ENCODE assay signal across 1 cellular context in genomic region chr7:20219446-20220292, GRCh38.
TF ChIP-seq lines count a peak whose summit lies in the region.

No MANE protein-coding gene starts in this region.

TF ChIP-seq in HepG2, 621 proteins besides CTCF, POLR2A, EP300 and RAD21 (continued from another document and continues in another):
- TF ChIP-seq, protein P1, sequence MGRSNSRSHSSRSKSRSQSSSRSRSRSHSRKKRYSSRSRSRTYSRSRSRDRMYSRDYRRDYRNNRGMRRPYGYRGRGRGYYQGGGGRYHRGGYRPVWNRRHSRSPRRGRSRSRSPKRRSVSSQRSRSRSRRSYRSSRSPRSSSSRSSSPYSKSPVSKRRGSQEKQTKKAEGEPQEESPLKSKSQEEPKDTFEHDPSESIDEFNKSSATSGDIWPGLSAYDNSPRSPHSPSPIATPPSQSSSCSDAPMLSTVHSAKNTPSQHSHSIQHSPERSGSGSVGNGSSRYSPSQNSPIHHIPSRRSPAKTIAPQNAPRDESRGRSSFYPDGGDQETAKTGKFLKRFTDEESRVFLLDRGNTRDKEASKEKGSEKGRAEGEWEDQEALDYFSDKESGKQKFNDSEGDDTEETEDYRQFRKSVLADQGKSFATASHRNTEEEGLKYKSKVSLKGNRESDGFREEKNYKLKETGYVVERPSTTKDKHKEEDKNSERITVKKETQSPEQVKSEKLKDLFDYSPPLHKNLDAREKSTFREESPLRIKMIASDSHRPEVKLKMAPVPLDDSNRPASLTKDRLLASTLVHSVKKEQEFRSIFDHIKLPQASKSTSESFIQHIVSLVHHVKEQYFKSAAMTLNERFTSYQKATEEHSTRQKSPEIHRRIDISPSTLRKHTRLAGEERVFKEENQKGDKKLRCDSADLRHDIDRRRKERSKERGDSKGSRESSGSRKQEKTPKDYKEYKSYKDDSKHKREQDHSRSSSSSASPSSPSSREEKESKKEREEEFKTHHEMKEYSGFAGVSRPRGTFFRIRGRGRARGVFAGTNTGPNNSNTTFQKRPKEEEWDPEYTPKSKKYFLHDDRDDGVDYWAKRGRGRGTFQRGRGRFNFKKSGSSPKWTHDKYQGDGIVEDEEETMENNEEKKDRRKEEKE (IDR thresholded peaks at IDR 0.05) = no peak
- TF ChIP-seq ZHX1 (CRISPR knock-in tag; IDR thresholded peaks at IDR 0.05; ENCODE audit: low read depth) = no peak
- TF ChIP-seq MIER3 (CRISPR knock-in tag; IDR thresholded peaks at IDR 0.05; ENCODE audit: borderline replicate concordance) = peak; percentile 91; the same call in 1 of the 2 replicates
- TF ChIP-seq TBL1XR1 (IDR thresholded peaks at IDR 0.05; ENCODE audit: borderline replicate concordance, low read length, partially characterized antibody) = no peak
- TF ChIP-seq, protein P2, sequence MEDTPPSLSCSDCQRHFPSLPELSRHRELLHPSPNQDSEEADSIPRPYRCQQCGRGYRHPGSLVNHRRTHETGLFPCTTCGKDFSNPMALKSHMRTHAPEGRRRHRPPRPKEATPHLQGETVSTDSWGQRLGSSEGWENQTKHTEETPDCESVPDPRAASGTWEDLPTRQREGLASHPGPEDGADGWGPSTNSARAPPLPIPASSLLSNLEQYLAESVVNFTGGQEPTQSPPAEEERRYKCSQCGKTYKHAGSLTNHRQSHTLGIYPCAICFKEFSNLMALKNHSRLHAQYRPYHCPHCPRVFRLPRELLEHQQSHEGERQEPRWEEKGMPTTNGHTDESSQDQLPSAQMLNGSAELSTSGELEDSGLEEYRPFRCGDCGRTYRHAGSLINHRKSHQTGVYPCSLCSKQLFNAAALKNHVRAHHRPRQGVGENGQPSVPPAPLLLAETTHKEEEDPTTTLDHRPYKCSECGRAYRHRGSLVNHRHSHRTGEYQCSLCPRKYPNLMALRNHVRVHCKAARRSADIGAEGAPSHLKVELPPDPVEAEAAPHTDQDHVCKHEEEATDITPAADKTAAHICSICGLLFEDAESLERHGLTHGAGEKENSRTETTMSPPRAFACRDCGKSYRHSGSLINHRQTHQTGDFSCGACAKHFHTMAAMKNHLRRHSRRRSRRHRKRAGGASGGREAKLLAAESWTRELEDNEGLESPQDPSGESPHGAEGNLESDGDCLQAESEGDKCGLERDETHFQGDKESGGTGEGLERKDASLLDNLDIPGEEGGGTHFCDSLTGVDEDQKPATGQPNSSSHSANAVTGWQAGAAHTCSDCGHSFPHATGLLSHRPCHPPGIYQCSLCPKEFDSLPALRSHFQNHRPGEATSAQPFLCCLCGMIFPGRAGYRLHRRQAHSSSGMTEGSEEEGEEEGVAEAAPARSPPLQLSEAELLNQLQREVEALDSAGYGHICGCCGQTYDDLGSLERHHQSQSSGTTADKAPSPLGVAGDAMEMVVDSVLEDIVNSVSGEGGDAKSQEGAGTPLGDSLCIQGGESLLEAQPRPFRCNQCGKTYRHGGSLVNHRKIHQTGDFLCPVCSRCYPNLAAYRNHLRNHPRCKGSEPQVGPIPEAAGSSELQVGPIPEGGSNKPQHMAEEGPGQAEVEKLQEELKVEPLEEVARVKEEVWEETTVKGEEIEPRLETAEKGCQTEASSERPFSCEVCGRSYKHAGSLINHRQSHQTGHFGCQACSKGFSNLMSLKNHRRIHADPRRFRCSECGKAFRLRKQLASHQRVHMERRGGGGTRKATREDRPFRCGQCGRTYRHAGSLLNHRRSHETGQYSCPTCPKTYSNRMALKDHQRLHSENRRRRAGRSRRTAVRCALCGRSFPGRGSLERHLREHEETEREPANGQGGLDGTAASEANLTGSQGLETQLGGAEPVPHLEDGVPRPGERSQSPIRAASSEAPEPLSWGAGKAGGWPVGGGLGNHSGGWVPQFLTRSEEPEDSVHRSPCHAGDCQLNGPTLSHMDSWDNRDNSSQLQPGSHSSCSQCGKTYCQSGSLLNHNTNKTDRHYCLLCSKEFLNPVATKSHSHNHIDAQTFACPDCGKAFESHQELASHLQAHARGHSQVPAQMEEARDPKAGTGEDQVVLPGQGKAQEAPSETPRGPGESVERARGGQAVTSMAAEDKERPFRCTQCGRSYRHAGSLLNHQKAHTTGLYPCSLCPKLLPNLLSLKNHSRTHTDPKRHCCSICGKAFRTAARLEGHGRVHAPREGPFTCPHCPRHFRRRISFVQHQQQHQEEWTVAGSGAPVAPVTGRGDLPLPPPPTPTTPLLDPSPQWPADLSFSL (CRISPR knock-in tag; IDR thresholded peaks at IDR 0.05) = peak; percentile 73; the same call in 1 of the 2 replicates
- TF ChIP-seq SNAPC2 (CRISPR knock-in tag; IDR thresholded peaks at IDR 0.05) = peak; percentile 94
- peak; percentile 91 for TF ChIP-seq ZNF414 (CRISPR knock-in tag; IDR thresholded peaks at IDR 0.05)
- no peak for TF ChIP-seq TAF1 (CRISPR knock-in tag; IDR thresholded peaks at IDR 0.05)
- TF ChIP-seq MIER2 (CRISPR knock-in tag; IDR thresholded peaks at IDR 0.05) = peak; percentile 80
- TF ChIP-seq WIZ (CRISPR knock-in tag; IDR thresholded peaks at IDR 0.05) = 0 out of 2 replicates have a peak, but pooled peaks have one; percentile 81
- peak; percentile 100 for TF ChIP-seq ZBTB34 (CRISPR knock-in tag; IDR thresholded peaks at IDR 0.05)
- no peak for TF ChIP-seq SETDB1 (CRISPR knock-in tag; IDR thresholded peaks at IDR 0.05; ENCODE audit: borderline replicate concordance)
- TF ChIP-seq FOXM1 (CRISPR knock-in tag; IDR thresholded peaks at IDR 0.05) = no peak
- TF ChIP-seq DZIP1 (CRISPR knock-in tag; IDR thresholded peaks at IDR 0.05) = no peak
- TF ChIP-seq CCDC6 (CRISPR knock-in tag; IDR thresholded peaks at IDR 0.05) = peak; percentile 59; the same call in 1 of the 2 replicates
- TF ChIP-seq, protein P3, sequence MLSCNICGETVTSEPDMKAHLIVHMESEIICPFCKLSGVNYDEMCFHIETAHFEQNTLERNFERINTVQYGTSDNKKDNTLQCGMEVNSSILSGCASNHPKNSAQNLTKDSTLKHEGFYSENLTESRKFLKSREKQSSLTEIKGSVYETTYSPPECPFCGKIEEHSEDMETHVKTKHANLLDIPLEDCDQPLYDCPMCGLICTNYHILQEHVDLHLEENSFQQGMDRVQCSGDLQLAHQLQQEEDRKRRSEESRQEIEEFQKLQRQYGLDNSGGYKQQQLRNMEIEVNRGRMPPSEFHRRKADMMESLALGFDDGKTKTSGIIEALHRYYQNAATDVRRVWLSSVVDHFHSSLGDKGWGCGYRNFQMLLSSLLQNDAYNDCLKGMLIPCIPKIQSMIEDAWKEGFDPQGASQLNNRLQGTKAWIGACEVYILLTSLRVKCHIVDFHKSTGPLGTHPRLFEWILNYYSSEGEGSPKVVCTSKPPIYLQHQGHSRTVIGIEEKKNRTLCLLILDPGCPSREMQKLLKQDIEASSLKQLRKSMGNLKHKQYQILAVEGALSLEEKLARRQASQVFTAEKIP (CRISPR knock-in tag; IDR thresholded peaks at IDR 0.05; ENCODE audit: borderline replicate concordance) = no peak
- TF ChIP-seq ZNF652 (CRISPR knock-in tag; IDR thresholded peaks at IDR 0.05; ENCODE audit: borderline replicate concordance, low read depth) = no peak
- TF ChIP-seq RNF219 (CRISPR knock-in tag; IDR thresholded peaks at IDR 0.05) = peak; percentile 26; the same call in 1 of the 2 replicates
- no peak for TF ChIP-seq ZFP62 (CRISPR knock-in tag; IDR thresholded peaks at IDR 0.05)
- TF ChIP-seq MED8 (CRISPR knock-in tag; IDR thresholded peaks at IDR 0.05; ENCODE audit: insufficient replicate concordance) = no peak
- TF ChIP-seq ZBTB1 (CRISPR knock-in tag; IDR thresholded peaks at IDR 0.05; ENCODE audit: borderline replicate concordance) = no peak
- peak; percentile 84 for TF ChIP-seq TRIM24 (CRISPR knock-in tag; IDR thresholded peaks at IDR 0.05)
- no peak for TF ChIP-seq SRSF4 (IDR thresholded peaks at IDR 0.05; ENCODE audit: low read depth, low read length, poor library complexity, severe bottlenecking)
- TF ChIP-seq ZNF484 (CRISPR knock-in tag; IDR thresholded peaks at IDR 0.05; ENCODE audit: borderline replicate concordance, low read depth) = no peak
- peak; percentile 76 for TF ChIP-seq FOXK2 (IDR thresholded peaks at IDR 0.05)
- no peak for TF ChIP-seq ZNF773 (CRISPR knock-in tag; IDR thresholded peaks at IDR 0.05; ENCODE audit: borderline replicate concordance)
- TF ChIP-seq, protein P4, sequence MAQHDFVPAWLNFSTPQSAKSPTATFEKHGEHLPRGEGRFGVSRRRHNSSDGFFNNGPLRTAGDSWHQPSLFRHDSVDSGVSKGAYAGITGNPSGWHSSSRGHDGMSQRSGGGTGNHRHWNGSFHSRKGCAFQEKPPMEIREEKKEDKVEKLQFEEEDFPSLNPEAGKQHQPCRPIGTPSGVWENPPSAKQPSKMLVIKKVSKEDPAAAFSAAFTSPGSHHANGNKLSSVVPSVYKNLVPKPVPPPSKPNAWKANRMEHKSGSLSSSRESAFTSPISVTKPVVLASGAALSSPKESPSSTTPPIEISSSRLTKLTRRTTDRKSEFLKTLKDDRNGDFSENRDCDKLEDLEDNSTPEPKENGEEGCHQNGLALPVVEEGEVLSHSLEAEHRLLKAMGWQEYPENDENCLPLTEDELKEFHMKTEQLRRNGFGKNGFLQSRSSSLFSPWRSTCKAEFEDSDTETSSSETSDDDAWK (CRISPR knock-in tag; IDR thresholded peaks at IDR 0.05) = no peak
